1 cellular context compared by ENCODE assay signal in genomic region chr3:161552984-161553383, GRCh38.
TF ChIP-seq lines count a peak whose summit lies in the region.

No MANE protein-coding gene starts in this region.

TF ChIP-seq in WTC11, 78 proteins besides CTCF, POLR2A, EP300 and RAD21 (continued from another document):
- TF ChIP-seq E2F4 (CRISPR knock-in tag; IDR thresholded peaks at IDR 0.05; ENCODE audit: borderline replicate concordance, low read depth) (no peak), FOXP4 (CRISPR knock-in tag; IDR thresholded peaks at IDR 0.05) (no peak), EMX1 (CRISPR knock-in tag; IDR thresholded peaks at IDR 0.05) (no peak), ZNF423 (CRISPR knock-in tag; IDR thresholded peaks at IDR 0.05) (no peak), SOX15 (CRISPR knock-in tag; IDR thresholded peaks at IDR 0.05) (no peak), RELA (CRISPR knock-in tag; IDR thresholded peaks at IDR 0.05; ENCODE audit: borderline replicate concordance) (no peak), SMAD3 (CRISPR knock-in tag; IDR thresholded peaks at IDR 0.05; ENCODE audit: borderline replicate concordance) (no peak), AR (CRISPR knock-in tag; IDR thresholded peaks at IDR 0.05) (no peak), MXD4 (CRISPR knock-in tag; IDR thresholded peaks at IDR 0.05; ENCODE audit: borderline replicate concordance) (no peak), ZNF425 (CRISPR knock-in tag; conservative IDR thresholded peaks at IDR 0.05) (no peak), ZNF263 (CRISPR knock-in tag; IDR thresholded peaks at IDR 0.05; ENCODE audit: low read depth) (no peak), OVOL2 (CRISPR knock-in tag; IDR thresholded peaks at IDR 0.05; ENCODE audit: borderline replicate concordance) (no peak), MYBL2 (CRISPR knock-in tag; IDR thresholded peaks at IDR 0.05) (no peak), NFE2L1 (CRISPR knock-in tag; IDR thresholded peaks at IDR 0.05) (no peak), ATF1 (CRISPR knock-in tag; IDR thresholded peaks at IDR 0.05) (no peak)
